In the genomic region with DNA sequence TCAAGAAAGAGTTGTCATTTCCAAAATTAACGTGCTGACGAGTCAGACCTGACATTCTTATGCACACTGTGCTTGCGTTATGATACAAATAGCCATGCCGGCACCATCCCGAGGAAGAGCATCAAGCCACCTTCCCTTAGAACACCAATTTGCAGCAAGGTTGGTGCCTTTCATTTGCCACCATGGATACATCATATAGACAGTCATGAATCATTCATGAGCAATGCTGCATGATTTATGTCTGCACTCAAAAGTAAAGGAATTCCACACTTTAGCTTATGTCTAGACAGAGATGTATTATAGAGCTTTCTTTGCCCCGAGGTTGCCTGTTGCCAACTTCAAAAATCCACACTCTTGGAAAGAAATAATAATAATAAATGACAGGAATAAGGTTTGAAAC, we compare ENCODE assay signal across 18 cellular contexts.
DNase-seq lines count a peak whose midpoint lies in the region; ATAC-seq and TF ChIP-seq lines count a peak whose summit lies in the region.
"Had no signal": no experiment of that assay in that cellular context is flagged by ENCODE, and none has a peak within 500 bp of the region (broad histone marks: within the 10 kb centered on the region; RNA-seq: fewer than 3 reads in every experiment).

No MANE protein-coding gene starts in this region.

- H3K9me3 ChIP-seq in GM23248 (ENCODE audit: low read depth) (no peaks in the 10 kb centered on the region), neural cell (ENCODE audit: low read length) (no peaks in the 10 kb centered on the region)
- H3K9me3 ChIP-seq: Peyer's patch, SJCRH30 had no signal

- 44 to 58% methylated on average over 6 of the region's 6 CpGs for WGBS in GM23248 (ENCODE audit: low coverage in 1 of 2, low lambda C conversion rate in 2 of 2, missing lambda C conversion rate in 2 of 2), 2 experiments

- DNase-seq in GM23248: peak; percentile 2
- DNase-seq in RWPE1 (ENCODE audit: low spot score): peak; percentile 28
- peak; percentile 34 for DNase-seq in epithelial cell of esophagus (ENCODE audit: low read depth)
- no peak for DNase-seq in AML-193 (lab: John Stamatoyannopoulos, UW)
- no peak for DNase-seq in SIG-M5 (lab: John Stamatoyannopoulos, UW)
- DNase-seq in HT-29 (ENCODE audit: low spot score): no peak
- DNase-seq: DMS79, GDM1, GOT3, MV-4-11, NCI-H1417 treated with DMSO at 0.1 percent for 48 hours, NCI-H2029 treated with DMSO at 0.1 percent for 48 hours, NCI-H510A, NCI-H82, Peyer's patch, SJCRH30 had no signal

- no peaks in the 10 kb centered on the region for H3K9me2 ChIP-seq in GM23248 (ENCODE audit: insufficient read depth)
- H3K9me2 ChIP-seq in neural cell (ENCODE audit: insufficient read depth, low read length): no peaks in the 10 kb centered on the region

- H3K4me1 ChIP-seq in GM23248 (ENCODE audit: insufficient read depth): no peaks in the 10 kb centered on the region
- H3K4me1 ChIP-seq: Peyer's patch, SJCRH30 had no signal

- no peak overlapping the region for H3K4me2 ChIP-seq in GM23248 (ENCODE audit: unreplicated experiment)
- no peak overlapping the region for H3K4me2 ChIP-seq in neural cell (ENCODE audit: low read length)

- POLR2A ChIA-PET in RWPE1 (lab: Yijun Ruan, JAX; ENCODE audit: low non-redundant PET): no interaction called here

- H3K9ac ChIP-seq in GM23248: no peak overlapping the region
- H3K9ac ChIP-seq in neural cell (ENCODE audit: low read length): no peak overlapping the region

- ATAC-seq in GM18520 (IDR thresholded peaks at IDR 0.05; ENCODE audit: unreplicated experiment): no peak

- no peaks in the 10 kb centered on the region for H3F3A ChIP-seq in GM23248 (ENCODE audit: insufficient read depth)
- H3F3A ChIP-seq in neural cell (ENCODE audit: insufficient read depth, low read length, poor library complexity, severe bottlenecking): no peaks in the 10 kb centered on the region

- H2AFZ ChIP-seq in GM23248: no peak overlapping the region
- H2AFZ ChIP-seq in neural cell (ENCODE audit: low read depth, low read length): no peak overlapping the region

- H4K20me1 ChIP-seq in GM23248 (ENCODE audit: insufficient read depth) (no peaks in the 10 kb centered on the region), neural cell (ENCODE audit: insufficient read depth) (no peaks in the 10 kb centered on the region)

- in situ Hi-C loops in GM23248 (cut with MboI): no loop called here

- H3K79me2 ChIP-seq in GM23248 (ENCODE audit: insufficient read depth) (no peaks in the 10 kb centered on the region), neural cell (replicated peaks; ENCODE audit: insufficient read depth, low read length) (no peaks in the 10 kb centered on the region)

- H3K4me3 ChIP-seq in GM23248 (no peak overlapping the region), epithelial cell of esophagus (ENCODE audit: low read length) (no peak overlapping the region), neural cell (ENCODE audit: low read length) (no peak overlapping the region)
- H3K4me3 ChIP-seq: Peyer's patch, SJCRH30 had no signal

- H3K27ac ChIP-seq in GM23248: no peak overlapping the region
- H3K27ac ChIP-seq in RWPE1: no peak overlapping the region
- H3K27ac ChIP-seq in neural cell (ENCODE audit: low read length): no peak overlapping the region
- H3K27ac ChIP-seq: Peyer's patch, SJCRH30 had no signal

- TF ChIP-seq EP300 in neural cell (conservative IDR thresholded peaks at IDR 0.05; ENCODE audit: poor library complexity, severe bottlenecking): peak; percentile 50

- TF ChIP-seq CTCF in RWPE1 (conservative IDR thresholded peaks at IDR 0.05; ENCODE audit: low read depth): no peak
- TF ChIP-seq CTCF in epithelial cell of esophagus (IDR thresholded peaks at IDR 0.05; ENCODE audit: insufficient read depth, low read depth, low read length, missing control alignments): no peak
- TF ChIP-seq CTCF in neural cell (IDR thresholded peaks at IDR 0.05; ENCODE audit: poor library complexity, severe bottlenecking): no peak

- no peaks in the 10 kb centered on the region for H3K36me3 ChIP-seq in GM23248 (ENCODE audit: low read depth)
- no peaks in the 10 kb centered on the region for H3K36me3 ChIP-seq in neural cell (ENCODE audit: insufficient read depth, low read length)
- H3K36me3 ChIP-seq: Peyer's patch, SJCRH30 had no signal

- CTCF ChIA-PET in RWPE1 (lab: Yijun Ruan, JAX): no interaction called here

- no peaks in the 10 kb centered on the region for H3K27me3 ChIP-seq in GM23248 (replicated peaks; ENCODE audit: insufficient read depth)
- H3K27me3 ChIP-seq in neural cell (ENCODE audit: insufficient read depth, low read depth, low read length): no peaks in the 10 kb centered on the region
- H3K27me3 ChIP-seq: Peyer's patch, SJCRH30 had no signal

- TF ChIP-seq RAD21 in neural cell (conservative IDR thresholded peaks at IDR 0.05): no peak

TF ChIP-seq in neural cell, 6 proteins besides CTCF, POLR2A, EP300 and RAD21:
- peak; percentile 26 for TF ChIP-seq MXI1 (conservative IDR thresholded peaks at IDR 0.05; ENCODE audit: poor library complexity, severe bottlenecking)
- no peak for TF ChIP-seq EZH2 (IDR thresholded peaks at IDR 0.05; ENCODE audit: borderline replicate concordance, insufficient read depth, low read length, poor library complexity, severe bottlenecking)
- TF ChIP-seq, protein P1, sequence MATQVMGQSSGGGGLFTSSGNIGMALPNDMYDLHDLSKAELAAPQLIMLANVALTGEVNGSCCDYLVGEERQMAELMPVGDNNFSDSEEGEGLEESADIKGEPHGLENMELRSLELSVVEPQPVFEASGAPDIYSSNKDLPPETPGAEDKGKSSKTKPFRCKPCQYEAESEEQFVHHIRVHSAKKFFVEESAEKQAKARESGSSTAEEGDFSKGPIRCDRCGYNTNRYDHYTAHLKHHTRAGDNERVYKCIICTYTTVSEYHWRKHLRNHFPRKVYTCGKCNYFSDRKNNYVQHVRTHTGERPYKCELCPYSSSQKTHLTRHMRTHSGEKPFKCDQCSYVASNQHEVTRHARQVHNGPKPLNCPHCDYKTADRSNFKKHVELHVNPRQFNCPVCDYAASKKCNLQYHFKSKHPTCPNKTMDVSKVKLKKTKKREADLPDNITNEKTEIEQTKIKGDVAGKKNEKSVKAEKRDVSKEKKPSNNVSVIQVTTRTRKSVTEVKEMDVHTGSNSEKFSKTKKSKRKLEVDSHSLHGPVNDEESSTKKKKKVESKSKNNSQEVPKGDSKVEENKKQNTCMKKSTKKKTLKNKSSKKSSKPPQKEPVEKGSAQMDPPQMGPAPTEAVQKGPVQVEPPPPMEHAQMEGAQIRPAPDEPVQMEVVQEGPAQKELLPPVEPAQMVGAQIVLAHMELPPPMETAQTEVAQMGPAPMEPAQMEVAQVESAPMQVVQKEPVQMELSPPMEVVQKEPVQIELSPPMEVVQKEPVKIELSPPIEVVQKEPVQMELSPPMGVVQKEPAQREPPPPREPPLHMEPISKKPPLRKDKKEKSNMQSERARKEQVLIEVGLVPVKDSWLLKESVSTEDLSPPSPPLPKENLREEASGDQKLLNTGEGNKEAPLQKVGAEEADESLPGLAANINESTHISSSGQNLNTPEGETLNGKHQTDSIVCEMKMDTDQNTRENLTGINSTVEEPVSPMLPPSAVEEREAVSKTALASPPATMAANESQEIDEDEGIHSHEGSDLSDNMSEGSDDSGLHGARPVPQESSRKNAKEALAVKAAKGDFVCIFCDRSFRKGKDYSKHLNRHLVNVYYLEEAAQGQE (IDR thresholded peaks at IDR 0.05; ENCODE audit: borderline replicate concordance): no peak
- TF ChIP-seq POLR2AphosphoS5 (IDR thresholded peaks at IDR 0.05): no peak
- TF ChIP-seq TAF1 (IDR thresholded peaks at IDR 0.05; ENCODE audit: low read depth): no peak

Comparison
In these comparisons a context has a peak if more than half of its experiments do, and no peak if none do; other contexts are left out.
1. DNase-seq: peak in GM23248 (single experiment), RWPE1 (single experiment) and epithelial cell of esophagus (single experiment); none in AML-193 (0 of 2), SIG-M5 (single experiment) and HT-29 (single experiment).